Comparison of ENCODE assay signal across 8 cellular contexts in genomic region chr4:42398448-42399355, GRCh38. TPM values are rescaled to one million over a fixed set of nuclear protein-coding genes. Genes with fewer than 3 reads are reported as not detected.
DNase-seq lines count a peak whose midpoint lies in the region; ATAC-seq and TF ChIP-seq lines count a peak whose summit lies in the region.

No MANE protein-coding gene starts in this region.

- peak overlapping the region in 3 of 4 donors; percentile 58 to 79 (median 64) for H3K27ac ChIP-seq in gastroesophageal sphincter

- peaks cover 75% of the 10 kb centered on the region for H3K27me3 ChIP-seq in gastroesophageal sphincter

- no peak for TF ChIP-seq CTCF in GM12865 (IDR thresholded peaks at IDR 0.05; ENCODE audit: insufficient read depth, low read depth, low read length, missing control alignments)
- TF ChIP-seq CTCF in gastroesophageal sphincter (IDR thresholded peaks at IDR 0.05) = no peak
- no peak for TF ChIP-seq CTCF in retinal pigment epithelial cell (conservative IDR thresholded peaks at IDR 0.05; ENCODE audit: low read depth, low read length)

- DNase-seq in GM12865 (ENCODE audit: low read depth) (peak; percentile 9), retinal pigment epithelial cell (ENCODE audit: low read depth) (no peak), GF-D8 (lab: John Stamatoyannopoulos, UW) (no peak), NCI-H2227 treated with DMSO at 0.1 percent for 48 hours (lab: John Stamatoyannopoulos, UW) (no peak), NCI-H2171 (lab: John Stamatoyannopoulos, UW) (no peak)

- peak overlapping the region; percentile 72 for H3K4me3 ChIP-seq in GM12865 (ENCODE audit: low read depth, low read length)
- H3K4me3 ChIP-seq in gastroesophageal sphincter = peak overlapping the region; percentile 16 to 52
- peak overlapping the region; percentile 14 for H3K4me3 ChIP-seq in retinal pigment epithelial cell (ENCODE audit: low read length)

- peak; percentile 13 for ATAC-seq in gastroesophageal sphincter
- ATAC-seq in HG03521 (IDR thresholded peaks at IDR 0.05; ENCODE audit: unreplicated experiment) = no peak

- TF ChIP-seq EP300 in gastroesophageal sphincter (IDR thresholded peaks at IDR 0.05) = no peak

- 0 to 16% methylated on average over 3 to 30 of the region's 53 CpGs for WGBS in gastroesophageal sphincter (ENCODE audit: low coverage in 1 of 2), 2 donors

- H3K36me3 ChIP-seq in gastroesophageal sphincter = no peaks in the 10 kb centered on the region

- TF ChIP-seq POLR2A in gastroesophageal sphincter (IDR thresholded peaks at IDR 0.05) = no peak

- no peaks in the 10 kb centered on the region for H3K9me3 ChIP-seq in gastroesophageal sphincter

- peaks cover 0 to 28% (median 0%) of the 10 kb centered on the region in 3 donors for H3K4me1 ChIP-seq in gastroesophageal sphincter

TF ChIP-seq in PFSK-1, 5 proteins besides CTCF, POLR2A, EP300 and RAD21:
- no peak for TF ChIP-seq FOXP2 (optimal IDR thresholded peaks at IDR 0.05; ENCODE audit: borderline replicate concordance, extremely low read depth, extremely low read length, insufficient read depth)
- peak; percentile 35; the same call in 1 of the 2 replicates for TF ChIP-seq TAF1 (IDR thresholded peaks at IDR 0.05; ENCODE audit: borderline replicate concordance, insufficient read depth, low read length)
- TF ChIP-seq SIN3A (IDR thresholded peaks at IDR 0.05; ENCODE audit: borderline replicate concordance, insufficient read depth, low read length) = peak; percentile 49; the same call in 1 of the 2 replicates
- TF ChIP-seq REST (IDR thresholded peaks at IDR 0.05; ENCODE audit: insufficient read depth in 1 of 2, low read depth in 2 of 2, low read length in 2 of 2) = no peak
- peak; percentile 44; the same call in 1 of the 2 replicates for TF ChIP-seq POLR2AphosphoS5 (IDR thresholded peaks at IDR 0.05; ENCODE audit: low read depth, low read length)

RNA-seq across cellular contexts. Expression of gene SHISA3, which starts 1.4 kb away (rescaled TPM):
- polyA plus RNA-seq in PFSK-1 (2012; ENCODE audit: insufficient read length, low read depth) = 10.4 TPM
- 10 to 100 TPM in 2 of 4 donors, 1 to 10 TPM in 2; 6.3 to 13.5 (median 9.4) TPM for total RNA-seq in gastroesophageal sphincter

Comparison
In these comparisons a context has a peak if more than half of its experiments do, and no peak if none do; other contexts are left out.
1. H3K4me3 ChIP-seq: peak in every context shown above with its lines; median percentile 72 in GM12865; 34 in gastroesophageal sphincter; 14 in retinal pigment epithelial cell.